27 cellular contexts compared by ENCODE assay signal in genomic region chr17:34837796-34838195, GRCh38.
"Had no signal": no experiment of that assay in that cellular context is flagged by ENCODE, and none has a peak within 500 bp of the region (broad histone marks: within the 10 kb centered on the region; RNA-seq: fewer than 3 reads in every experiment).

No MANE protein-coding gene starts in this region.

- H3K9me3 Mint-ChIP-seq: activated B cell treated with CpG ODN at 0.5 μM for 24 hours; activated CD8-positive, alpha-beta T cell treated with anti-CD3 and anti-CD28 coated beads for 36 hours; activated T-cell treated with anti-CD3 and anti-CD28 coated beads, Interleukin-2, amount 50 U/mL, for 4 hours; activated T-helper 17 cell treated with anti-CD3 and anti-CD28 coated beads, Interleukin-2, amount 50 U/mL, for 72 hours; central memory CD8-positive, alpha-beta T cell; dendritic cell treated with granulocyte-macrophage colony-stimulating factor and Interleukin-4, amounts not matched to agents 40 ng/mL and 50 ng/mL, for 4 days; endodermal cell had no signal

- H3K4me3 ChIP-seq: coronary artery, dorsolateral prefrontal cortex had no signal

- H3K27me3 ChIP-seq: brain microvascular endothelial cell had no signal

- H3K4me3 Mint-ChIP-seq: activated B cell treated with CpG ODN at 0.5 μM for 24 hours; activated CD8-positive, alpha-beta T cell treated with anti-CD3 and anti-CD28 coated beads for 36 hours; activated naive CD8-positive, alpha-beta T cell; activated T-cell treated with anti-CD3 and anti-CD28 coated beads, Interleukin-2, amount 50 U/mL, for 4 hours; activated T-helper 17 cell treated with anti-CD3 and anti-CD28 coated beads, Interleukin-2, amount 50 U/mL, for 72 hours; central memory CD8-positive, alpha-beta T cell; dendritic cell treated with granulocyte-macrophage colony-stimulating factor and Interleukin-4, amounts not matched to agents 40 ng/mL and 50 ng/mL, for 4 days; endodermal cell had no signal

- H3K36me3 ChIP-seq: brain microvascular endothelial cell had no signal

- ATAC-seq: activated CD4-positive, CD25-positive, alpha-beta regulatory T cell treated with anti-CD3 and anti-CD28 coated beads, Interleukin-2, amount 50 U/mL, for 24 hours; activated CD8-positive, alpha-beta T cell treated with anti-CD3 and anti-CD28 coated beads for 36 hours; activated T-cell treated with anti-CD3 and anti-CD28 coated beads, Interleukin-2, amount 50 U/mL, for 4 hours; activated T-helper 17 cell treated with anti-CD3 and anti-CD28 coated beads, Interleukin-2, amount 50 U/mL, for 72 hours; esophagus mucosa had no signal

- DNase-seq: activated B cell treated with CpG ODN at 0.5 μM for 24 hours; activated CD4-positive, alpha-beta T cell treated with anti-CD3 and anti-CD28 coated beads for 48 hours; activated CD4-positive, alpha-beta T cell treated with anti-CD3 and anti-CD28 coated beads, Interleukin-2, amount 50 U/mL, for 1 hour; activated CD4-positive, alpha-beta T cell treated with anti-CD3 and anti-CD28 coated beads, Interleukin-2, amount 50 U/mL, for 48 hours; activated CD8-positive, alpha-beta memory T cell treated with anti-CD3 and anti-CD28 coated beads for 24 hours; activated CD8-positive, alpha-beta T cell treated with anti-CD3 and anti-CD28 coated beads for 36 hours; activated effector memory CD4-positive, alpha-beta T cell treated with Interleukin-2 at 50 U/mL for 16 hours; activated gamma-delta T cell treated with Interleukin-2 at 50 U/mL for 16 hours; activated naive CD4-positive, alpha-beta T cell treated with anti-CD3 and anti-CD28 coated beads, Interleukin-2, amount 50 U/mL, for 16 hours; activated naive CD4-positive, alpha-beta T cell treated with Interleukin-2 at 50 U/mL for 16 hours; activated T-cell treated with anti-CD3 and anti-CD28 coated beads, Interleukin-2, amount 50 U/mL, for 4 hours; amniotic stem cell; anterior cingulate cortex; brain microvascular endothelial cell; dorsolateral prefrontal cortex; effector memory CD4-positive, alpha-beta T cell; endodermal cell; foreskin fibroblast; head of caudate nucleus; T-helper 2 cell had no signal

- H3K27ac Mint-ChIP-seq: activated B cell treated with CpG ODN at 0.5 μM for 24 hours; activated CD8-positive, alpha-beta T cell treated with anti-CD3 and anti-CD28 coated beads for 36 hours; activated naive CD8-positive, alpha-beta T cell; activated T-helper 17 cell treated with anti-CD3 and anti-CD28 coated beads, Interleukin-2, amount 50 U/mL, for 72 hours; dendritic cell treated with granulocyte-macrophage colony-stimulating factor and Interleukin-4, amounts not matched to agents 40 ng/mL and 50 ng/mL, for 4 days; endodermal cell had no signal

- H3K36me3 Mint-ChIP-seq: activated naive CD8-positive, alpha-beta T cell had no signal

- H3K4me1 Mint-ChIP-seq: activated B cell treated with CpG ODN at 0.5 μM for 24 hours had no signal

- H3K27me3 Mint-ChIP-seq: activated naive CD8-positive, alpha-beta T cell; dendritic cell treated with granulocyte-macrophage colony-stimulating factor and Interleukin-4, amounts not matched to agents 40 ng/mL and 50 ng/mL, for 4 days had no signal
